25 cellular contexts compared by ENCODE assay signal in genomic region chr2:155905640-155906039, GRCh38.
"Had no signal": no experiment of that assay in that cellular context is flagged by ENCODE, and none has a peak within 500 bp of the region (broad histone marks: within the 10 kb centered on the region; RNA-seq: fewer than 3 reads in every experiment).

No MANE protein-coding gene starts in this region.

- H3K27ac ChIP-seq: dorsolateral prefrontal cortex, esophagus muscularis mucosa, foreskin keratinocyte, gastroesophageal sphincter, heart left ventricle, left lung, ovary, psoas muscle, sigmoid colon, stomach, thyroid gland, vagina had no signal

- H3K4me1 Mint-ChIP-seq: naive thymus-derived CD8-positive, alpha-beta T cell; nephron progenitor cell; stimulated activated effector memory CD8-positive, alpha-beta T cell treated with anti-CD3 and anti-CD28 coated beads, Interleukin-12 subunit alpha, Interleukin-12 subunit beta, amount 100 ng/mL, for 72 hours had no signal

- DNase-seq: dorsolateral prefrontal cortex; effector CD8-positive, alpha-beta T cell; foreskin keratinocyte; heart left ventricle; hippocampal formation; left cardiac atrium; left lung; naive thymus-derived CD8-positive, alpha-beta T cell; nephron progenitor cell; occipital lobe; ovary; posterior cingulate gyrus; psoas muscle; right cardiac atrium; sigmoid colon; stimulated activated CD4-positive, alpha-beta T cell treated with anti-CD3 and anti-CD28 coated beads, Interleukin-2, amount 100 ng/mL, for 24 hours; stimulated activated CD4-positive, alpha-beta T cell treated with anti-CD3 and anti-CD28 coated beads, Interleukin-4, amount 100 ng/mL, for 24 hours; stimulated activated naive CD4-positive, alpha-beta T cell treated with Interleukin-2 at 50 U/mL for 16 hours; stomach; thyroid gland; trophoblast cell had no signal

- H3K36me3 Mint-ChIP-seq: naive thymus-derived CD8-positive, alpha-beta T cell; stimulated activated effector memory CD8-positive, alpha-beta T cell treated with anti-CD3 and anti-CD28 coated beads, Interleukin-12 subunit alpha, Interleukin-12 subunit beta, amount 100 ng/mL, for 72 hours had no signal

- H3K36me3 ChIP-seq: esophagus muscularis mucosa, gastroesophageal sphincter, heart left ventricle, left lung, ovary, sigmoid colon, stomach, thyroid gland, vagina had no signal

- H3K9me3 ChIP-seq: esophagus muscularis mucosa, gastroesophageal sphincter, heart left ventricle, left lung, ovary, psoas muscle, sigmoid colon, stomach, thyroid gland, vagina had no signal

- H3K4me3 ChIP-seq: dorsolateral prefrontal cortex, esophagus muscularis mucosa, gastroesophageal sphincter, heart left ventricle, left lung, ovary, psoas muscle, sigmoid colon, stomach, thyroid gland, vagina had no signal

- H3K27ac Mint-ChIP-seq: naive thymus-derived CD8-positive, alpha-beta T cell; nephron progenitor cell; stimulated activated effector memory CD8-positive, alpha-beta T cell treated with anti-CD3 and anti-CD28 coated beads, Interleukin-12 subunit alpha, Interleukin-12 subunit beta, amount 100 ng/mL, for 72 hours had no signal

- H3K9me3 Mint-ChIP-seq: naive thymus-derived CD8-positive, alpha-beta T cell; nephron progenitor cell had no signal

- H3K4me1 ChIP-seq: esophagus muscularis mucosa, foreskin keratinocyte, gastroesophageal sphincter, heart left ventricle, left lung, psoas muscle, sigmoid colon, stomach, thyroid gland, vagina had no signal

- H3K27me3 Mint-ChIP-seq: naive thymus-derived CD8-positive, alpha-beta T cell had no signal

- H3K4me3 Mint-ChIP-seq: naive thymus-derived CD8-positive, alpha-beta T cell; nephron progenitor cell; stimulated activated effector memory CD8-positive, alpha-beta T cell treated with anti-CD3 and anti-CD28 coated beads, Interleukin-12 subunit alpha, Interleukin-12 subunit beta, amount 100 ng/mL, for 72 hours had no signal

- H3K27me3 ChIP-seq: dorsolateral prefrontal cortex, esophagus muscularis mucosa, foreskin keratinocyte, gastroesophageal sphincter, heart left ventricle, left lung, ovary, sigmoid colon, stomach, thyroid gland, vagina had no signal
